In the genomic region with DNA sequence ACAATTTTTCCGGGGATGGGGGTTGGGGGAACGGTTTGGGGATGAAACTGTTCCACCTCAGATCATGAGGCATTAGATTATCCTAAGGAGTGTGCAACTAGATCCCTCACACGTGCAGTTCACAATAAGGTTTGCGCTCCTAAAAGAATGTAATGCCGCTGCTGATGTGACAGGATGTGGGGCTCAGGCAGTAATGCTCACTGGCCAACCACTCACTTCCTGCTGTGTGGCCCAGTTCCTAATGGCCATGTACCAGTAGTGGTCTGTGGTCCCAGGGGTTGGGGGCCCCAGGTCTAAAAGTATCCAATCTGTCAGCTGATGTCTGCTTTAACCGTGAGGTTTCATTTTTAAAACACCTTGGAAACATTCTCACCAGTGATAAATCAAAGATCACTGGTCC, we compare ENCODE assay signal across 8 cellular contexts. TPM values are rescaled to one million over a fixed set of nuclear protein-coding genes. Genes with fewer than 3 reads are reported as not detected.
DNase-seq lines count a peak whose midpoint lies in the region; ATAC-seq, FAIRE-seq and TF ChIP-seq lines count a peak whose summit lies in the region.

No MANE protein-coding gene starts in this region.

- H3K4me3 ChIP-seq in OCI-LY1 (ENCODE audit: low read depth, low read length, poor library complexity, severe bottlenecking) = peak overlapping the region; percentile 76
- H3K4me3 ChIP-seq in dorsolateral prefrontal cortex = peak overlapping the region in 33 of 59 donors; percentile 0 to 96 (median 78)
- peak overlapping the region; percentile 71 for H3K4me3 ChIP-seq in skeletal muscle cell (ENCODE audit: low read depth, low read length)

- FAIRE-seq in GM12892 (lab: Jason Lieb, UNC) (peak; percentile 79), D721Med (lab: Jason Lieb, UNC) (no peak)

- H3K79me2 ChIP-seq in OCI-LY1 (ENCODE audit: insufficient read depth, low read length) = no peaks in the 10 kb centered on the region

- ATAC-seq in GM21526 (IDR thresholded peaks at IDR 0.05; ENCODE audit: low FRiP score, unreplicated experiment) (no peak), GM21619 (IDR thresholded peaks at IDR 0.05; ENCODE audit: unreplicated experiment) (no peak)

- H3K9ac ChIP-seq in OCI-LY1 (ENCODE audit: low read length) = no peak overlapping the region

- peaks cover 3% of the 10 kb centered on the region; the same call in 1 of the 2 replicates for H3K9me3 ChIP-seq in OCI-LY1 (ENCODE audit: low read length)

- no peaks in the 10 kb centered on the region for H3F3A ChIP-seq in OCI-LY1 (ENCODE audit: insufficient read depth, low read length)

- H3K27me3 ChIP-seq in OCI-LY1 (ENCODE audit: insufficient read depth, low read length) (no peaks in the 10 kb centered on the region), dorsolateral prefrontal cortex (no peaks in the 10 kb centered on the region)

- peaks cover 32% of the 10 kb centered on the region for H3K4me1 ChIP-seq in OCI-LY1 (ENCODE audit: insufficient read depth, low read length, severe bottlenecking)

- no peak; the same call in 1 of the 2 replicates for TF ChIP-seq POLR2A in GM12892 (IDR thresholded peaks at IDR 0.05; ENCODE audit: low read depth, low read length)

- no peaks in the 10 kb centered on the region for H4K20me1 ChIP-seq in OCI-LY1 (ENCODE audit: insufficient read depth, low read length)

- H3K4me2 ChIP-seq in OCI-LY1 (ENCODE audit: low read length) = 0 out of 2 replicates have a peak overlapping the region, but pooled peaks have one; percentile 93

- peaks cover 18% of the 10 kb centered on the region for H3K36me3 ChIP-seq in OCI-LY1 (ENCODE audit: insufficient read depth, low read length)

- H2AFZ ChIP-seq in OCI-LY1 (ENCODE audit: low read length) = no peak overlapping the region

- intact Hi-C loops in dorsolateral prefrontal cortex (cut with DNase I) = loop anchor here (5.0 to 10.0 kb wide), 2 partner anchors 207 to 209 kb away; a partner anchor contains a TSS

- no peak overlapping the region for H3K27ac ChIP-seq in OCI-LY1 (ENCODE audit: low read depth, low read length, poor library complexity, severe bottlenecking)
- peak overlapping the region in 30 of 59 donors; percentile 1 to 95 (median 32) for H3K27ac ChIP-seq in dorsolateral prefrontal cortex

- H3K9me2 ChIP-seq in OCI-LY1 (ENCODE audit: low read depth, low read length) = no peaks in the 10 kb centered on the region

- no peak for DNase-seq in GM12892 (ENCODE audit: insufficient read length)
- DNase-seq in dorsolateral prefrontal cortex = no peak
- DNase-seq in skeletal muscle cell (ENCODE audit: low read depth) = no peak
- no peak for DNase-seq in HK-2 (ENCODE audit: unreplicated experiment)
- no peak for DNase-seq in D721Med (ENCODE audit: insufficient read length, low spot score)

- TF ChIP-seq CTCF in OCI-LY1 (IDR thresholded peaks at IDR 0.05; ENCODE audit: low read length) = no peak
- no peak for TF ChIP-seq CTCF in dorsolateral prefrontal cortex (IDR thresholded peaks at IDR 0.05 in 54 of 56, conservative IDR thresholded peaks at IDR 0.05 in 2 of 56; ENCODE audit: low read depth in 1 of 56, partially characterized antibody in 56 of 56)
- TF ChIP-seq CTCF in D721Med (IDR thresholded peaks at IDR 0.05; ENCODE audit: insufficient read depth, missing control alignments) = no peak

RNA-seq across cellular contexts. Expression of a gene that starts 2.2 kb away (rescaled TPM):
- 29.9 TPM for polyA plus RNA-seq in GM12892 (2012; ENCODE audit: missing spikeins)
- 10 to 100 TPM in 115 of 120 experiments, 1 to 10 TPM in 5; 7.9 to 24.9 (median 15.5) TPM for total RNA-seq in dorsolateral prefrontal cortex

RNA-seq across cellular contexts. Expression of a gene that starts 51.1 kb away (rescaled TPM):
- polyA plus RNA-seq in GM12892 (2012; ENCODE audit: missing spikeins) = 10.0 TPM
- total RNA-seq in dorsolateral prefrontal cortex = 10 to 100 TPM; 27.0 to 53.9 (median 38.6) TPM
